In the genomic region with DNA sequence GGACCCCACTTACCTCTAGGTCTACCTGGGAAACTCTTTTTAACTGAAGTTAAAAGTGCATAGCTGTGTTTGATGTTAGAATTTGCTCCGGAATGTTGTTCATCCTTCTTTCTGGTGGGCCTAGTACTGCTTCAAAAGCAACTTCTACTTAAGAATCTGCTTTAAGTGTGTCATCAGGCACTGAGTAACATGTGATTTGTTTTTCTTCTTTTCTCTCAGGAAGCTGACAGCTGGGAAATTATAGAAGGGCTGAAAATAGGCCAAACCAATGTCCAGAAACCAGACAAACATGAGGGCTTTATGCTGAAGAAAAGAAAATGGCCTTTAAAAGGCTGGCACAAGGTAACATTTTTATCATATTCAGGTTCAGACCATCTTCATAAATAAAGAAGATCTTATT, we compare ENCODE assay signal across 16 cellular contexts.
DNase-seq lines count a peak whose midpoint lies in the region; ATAC-seq and TF ChIP-seq lines count a peak whose summit lies in the region.
"Had no signal": no experiment of that assay in that cellular context is flagged by ENCODE, and none has a peak within 500 bp of the region (broad histone marks: within the 10 kb centered on the region; RNA-seq: fewer than 3 reads in every experiment).

No MANE protein-coding gene starts in this region.

- peaks cover 55% of the 10 kb centered on the region for H3K4me1 Mint-ChIP-seq in mesothelial cell of epicardium
- H3K4me1 Mint-ChIP-seq: activated T-helper 17 cell treated with anti-CD3 and anti-CD28 coated beads, Interleukin-2, amount 50 U/mL, for 72 hours; B cell; memory B cell had no signal

- no peaks in the 10 kb centered on the region for H3K9me3 Mint-ChIP-seq in mesothelial cell of epicardium
- H3K9me3 Mint-ChIP-seq: activated T-helper 17 cell treated with anti-CD3 and anti-CD28 coated beads, Interleukin-2, amount 50 U/mL, for 72 hours; memory B cell had no signal

- peak; percentile 17 for DNase-seq in RPMI8226
- DNase-seq in fibroblast of gingiva (ENCODE audit: low read depth): peak; percentile 16
- no peak for DNase-seq in mesothelial cell of epicardium (ENCODE audit: low spot score in 2 of 2, unreplicated experiment in 2 of 2)
- peak; percentile 63 for DNase-seq in stromal cell of bone marrow (ENCODE audit: low read depth)
- DNase-seq in NCI-H1048 (lab: John Stamatoyannopoulos, UW): no peak
- DNase-seq: GF-D8; glutamatergic neuron; NCI-H2029; PC-9; stimulated activated CD4-positive, alpha-beta T cell treated with anti-CD3 and anti-CD28 coated beads, Interleukin-4, amount 100 ng/mL, for 24 hours had no signal

- no peaks in the 10 kb centered on the region for H3K27me3 Mint-ChIP-seq in mesothelial cell of epicardium (ENCODE audit: low read depth)

- no peak overlapping the region for H3K4me3 Mint-ChIP-seq in mesothelial cell of epicardium
- H3K4me3 Mint-ChIP-seq: activated T-helper 17 cell treated with anti-CD3 and anti-CD28 coated beads, Interleukin-2, amount 50 U/mL, for 72 hours; B cell; memory B cell had no signal

- peak overlapping the region; percentile 74 for H3K27ac Mint-ChIP-seq in mesothelial cell of epicardium
- H3K27ac Mint-ChIP-seq: activated T-helper 17 cell treated with anti-CD3 and anti-CD28 coated beads, Interleukin-2, amount 50 U/mL, for 72 hours; B cell; memory B cell had no signal

- H3K36me3 Mint-ChIP-seq in mesothelial cell of epicardium: no peaks in the 10 kb centered on the region
- H3K36me3 Mint-ChIP-seq: memory B cell had no signal

- ATAC-seq in GM21786 (IDR thresholded peaks at IDR 0.05; ENCODE audit: unreplicated experiment): no peak
- ATAC-seq in HG02798 (IDR thresholded peaks at IDR 0.05; ENCODE audit: poor library complexity, unreplicated experiment): no peak
- ATAC-seq: activated CD4-positive, CD25-positive, alpha-beta regulatory T cell treated with anti-CD3 and anti-CD28 coated beads, Interleukin-2, amount 50 U/mL, for 24 hours; activated T-helper 17 cell treated with anti-CD3 and anti-CD28 coated beads, Interleukin-2, amount 50 U/mL, for 72 hours had no signal

- TF ChIP-seq CTCF in mesothelial cell of epicardium (IDR thresholded peaks at IDR 0.05; ENCODE audit: unreplicated experiment): no peak

Comparison
In these comparisons a context has a peak if more than half of its experiments do, and no peak if none do; other contexts are left out.
1. DNase-seq: peak in RPMI8226 (single experiment), fibroblast of gingiva (single experiment) and stromal cell of bone marrow (single experiment); none in mesothelial cell of epicardium (0 of 2) and NCI-H1048 (single experiment).